Comparison of ENCODE assay signal across 14 cellular contexts in the genomic region with DNA sequence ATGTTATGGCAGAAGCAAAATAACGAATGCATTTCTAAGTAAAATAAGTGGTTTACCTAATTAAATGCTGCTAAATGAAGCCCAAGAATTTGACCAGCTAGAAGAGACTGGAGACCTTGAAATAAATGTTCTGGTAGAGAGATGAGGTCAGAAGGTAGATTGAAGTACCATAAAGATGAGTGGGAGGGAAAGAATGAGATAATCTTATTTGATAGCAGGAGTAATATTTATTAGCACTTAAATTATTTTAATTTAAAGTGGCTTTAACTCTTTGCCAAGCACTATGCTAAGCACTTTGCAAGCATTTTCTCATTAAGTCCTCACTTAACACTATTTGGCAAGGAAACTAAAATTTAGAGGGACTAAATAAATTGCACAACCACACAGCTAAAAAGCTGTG.
DNase-seq lines count a peak whose midpoint lies in the region; ATAC-seq and TF ChIP-seq lines count a peak whose summit lies in the region.
"Had no signal": no experiment of that assay in that cellular context is flagged by ENCODE, and none has a peak within 500 bp of the region (broad histone marks: within the 10 kb centered on the region; RNA-seq: fewer than 3 reads in every experiment).

No MANE protein-coding gene starts in this region.

- H3K9me3 Mint-ChIP-seq in osteocyte (ENCODE audit: unreplicated experiment), result no peaks in the 10 kb centered on the region
- H3K9me3 Mint-ChIP-seq: CD4-positive, alpha-beta memory T cell; IgD-negative memory B cell had no signal

- no peaks in the 10 kb centered on the region for H4K20me1 ChIP-seq in GM23248 (ENCODE audit: insufficient read depth)

- H3K4me3 Mint-ChIP-seq in osteocyte (ENCODE audit: unreplicated experiment), result no peak overlapping the region
- H3K4me3 Mint-ChIP-seq: CD4-positive, alpha-beta memory T cell; IgD-negative memory B cell had no signal

- peak overlapping the region; percentile 45 for H3K4me2 ChIP-seq in GM23248 (ENCODE audit: unreplicated experiment)

- peaks cover 51% of the 10 kb centered on the region for H3K4me1 ChIP-seq in A673 (ENCODE audit: insufficient read depth, low read length, poor library complexity, severe bottlenecking)
- H3K4me1 ChIP-seq in GM23248 (ENCODE audit: insufficient read depth), result peaks cover 49% of the 10 kb centered on the region
- H3K4me1 ChIP-seq in iPS-20b (ENCODE audit: insufficient read depth, low read length), result peaks cover 14% of the 10 kb centered on the region; the same call in 1 of the 2 replicates

- DNase-seq in A673 (ENCODE audit: low spot score) (no peak), GM23248 (no peak), osteocyte (ENCODE audit: extremely low spot score, unreplicated experiment) (no peak), SIG-M5 (lab: John Stamatoyannopoulos, UW) (no peak)
- DNase-seq: BE2C; CD4-positive, alpha-beta memory T cell; DMS79 treated with DMSO at 0.1 percent for 48 hours; GDM1; HCEC 1CT had no signal

- in situ Hi-C loops in GM23248 (cut with MboI), result loop anchor here (25.0 kb wide), 1 partner anchor 1375 kb away; no protein-coding TSS in a partner anchor

- H3K9me2 ChIP-seq in GM23248 (ENCODE audit: insufficient read depth), result no peaks in the 10 kb centered on the region

- no peaks in the 10 kb centered on the region for H3K9me3 ChIP-seq in A673 (ENCODE audit: low read depth, low read length, poor library complexity, severe bottlenecking)
- H3K9me3 ChIP-seq in GM23248 (ENCODE audit: low read depth), result no peaks in the 10 kb centered on the region
- no peaks in the 10 kb centered on the region for H3K9me3 ChIP-seq in iPS-20b (ENCODE audit: insufficient read depth, low read depth, low read length)
- H3K9me3 ChIP-seq: BE2C had no signal

- H3K79me2 ChIP-seq in GM23248 (ENCODE audit: insufficient read depth), result no peaks in the 10 kb centered on the region

- H3K27me3 ChIP-seq in A673 (replicated peaks; ENCODE audit: insufficient read depth, low read depth, low read length, poor library complexity), result no peaks in the 10 kb centered on the region
- no peaks in the 10 kb centered on the region for H3K27me3 ChIP-seq in GM23248 (replicated peaks; ENCODE audit: insufficient read depth)
- H3K27me3 ChIP-seq in iPS-20b (ENCODE audit: insufficient read depth, low read length), result no peaks in the 10 kb centered on the region
- H3K27me3 ChIP-seq: BE2C had no signal

- H3K4me3 ChIP-seq in A673 (ENCODE audit: low read depth, low read length, poor library complexity, severe bottlenecking) (no peak overlapping the region), GM23248 (no peak overlapping the region), iPS-20b (ENCODE audit: low read length) (no peak overlapping the region)

- no peaks in the 10 kb centered on the region for H3K36me3 ChIP-seq in A673 (ENCODE audit: insufficient read depth, low read length, poor library complexity, severe bottlenecking)
- no peaks in the 10 kb centered on the region for H3K36me3 ChIP-seq in GM23248 (ENCODE audit: low read depth)
- H3K36me3 ChIP-seq in iPS-20b (ENCODE audit: insufficient read depth, low read depth, low read length), result no peaks in the 10 kb centered on the region
- H3K36me3 ChIP-seq: BE2C had no signal

- no peak for ATAC-seq in GM21360 (IDR thresholded peaks at IDR 0.05; ENCODE audit: unreplicated experiment)
- ATAC-seq in HG03342 (IDR thresholded peaks at IDR 0.05; ENCODE audit: unreplicated experiment), result no peak

- H3K36me3 Mint-ChIP-seq in osteocyte (ENCODE audit: unreplicated experiment), result no peaks in the 10 kb centered on the region
- H3K36me3 Mint-ChIP-seq: CD4-positive, alpha-beta memory T cell had no signal

- H3K27ac ChIP-seq in A673 (ENCODE audit: low read depth, low read length, poor library complexity, severe bottlenecking) (peak overlapping the region; percentile 74), GM23248 (peak overlapping the region; percentile 52; the same call in 1 of the 2 replicates), iPS-20b (ENCODE audit: low read length) (peak overlapping the region; percentile 37)
- H3K27ac ChIP-seq: C4-2B had no signal

- TF ChIP-seq CTCF in A673 (conservative IDR thresholded peaks at IDR 0.05; ENCODE audit: low read depth, low read length) (no peak), osteocyte (IDR thresholded peaks at IDR 0.05) (no peak)

- H2AFZ ChIP-seq in GM23248, result peak overlapping the region; percentile 59; the same call in 1 of the 2 replicates

- BruUV-seq in A673 (replicated peaks; lab: Mats Ljungman, UMichigan), result no TSS peak

- H3K27ac Mint-ChIP-seq in osteocyte (ENCODE audit: unreplicated experiment), result peak overlapping the region; percentile 3
- H3K27ac Mint-ChIP-seq: CD4-positive, alpha-beta memory T cell; IgD-negative memory B cell had no signal

- POLR2A ChIA-PET in A673 (lab: Charles Lee; ENCODE audit: low non-redundant PET), result no interaction called here

- peaks cover 28% of the 10 kb centered on the region for H3K4me1 Mint-ChIP-seq in osteocyte (ENCODE audit: unreplicated experiment)

- H3K9ac ChIP-seq in GM23248 (no peak overlapping the region), iPS-20b (ENCODE audit: low read depth, low read length) (no peak overlapping the region)

- CTCF ChIA-PET in A673 (lab: Charles Lee), result no interaction called here

- H3F3A ChIP-seq in GM23248 (ENCODE audit: insufficient read depth), result peaks cover 32% of the 10 kb centered on the region

- 92 to 95% methylated on average over 1 of the region's 1 CpG for WGBS in GM23248 (ENCODE audit: low coverage in 1 of 2, low lambda C conversion rate in 2 of 2, missing lambda C conversion rate in 2 of 2), 2 experiments

- H3K27me3 Mint-ChIP-seq in osteocyte (ENCODE audit: unreplicated experiment), result no peaks in the 10 kb centered on the region

- intact Hi-C loops in A673 (cut with micrococcal nuclease; ENCODE audit: unreplicated experiment), result loop anchor here (10.0 kb wide), 1 partner anchor 238 kb away; no protein-coding TSS in a partner anchor
